In genomic region chr1:45802343-45803298, GRCh38 we compare ENCODE assay signal across 8 cellular contexts. TPM values are rescaled to one million over a fixed set of nuclear protein-coding genes. Genes with fewer than 3 reads are reported as not detected.
DNase-seq lines count a peak whose midpoint lies in the region; ATAC-seq lines count a peak whose summit lies in the region.

No MANE protein-coding gene starts in this region.

- H3K9me2 ChIP-seq in Karpas-422 (replicated peaks; ENCODE audit: insufficient read depth, low read length) = no peaks in the 10 kb centered on the region

- peaks cover 39% of the 10 kb centered on the region for H3K79me2 ChIP-seq in Karpas-422 (ENCODE audit: low read length)

- H3K4me3 ChIP-seq in GM08714 (ENCODE audit: low read length) (peak overlapping the region; percentile 54; the same call in 1 of the 2 replicates), Karpas-422 (ENCODE audit: low read length) (peak overlapping the region; percentile 67)

- no peaks in the 10 kb centered on the region for H3K9me3 ChIP-seq in Karpas-422 (ENCODE audit: low read length)

- peak overlapping the region; percentile 80 for H3K27ac Mint-ChIP-seq in dendritic cell treated with granulocyte-macrophage colony-stimulating factor and Interleukin-4, amounts not matched to agents 40 ng/mL and 50 ng/mL, for 4 days

- no peaks in the 10 kb centered on the region for H3K9me3 Mint-ChIP-seq in dendritic cell treated with granulocyte-macrophage colony-stimulating factor and Interleukin-4, amounts not matched to agents 40 ng/mL and 50 ng/mL, for 4 days

- H3K4me3 Mint-ChIP-seq in dendritic cell treated with granulocyte-macrophage colony-stimulating factor and Interleukin-4, amounts not matched to agents 40 ng/mL and 50 ng/mL, for 4 days = peak overlapping the region; percentile 79

- peaks cover 21% of the 10 kb centered on the region for H3K36me3 Mint-ChIP-seq in dendritic cell treated with granulocyte-macrophage colony-stimulating factor and Interleukin-4, amounts not matched to agents 40 ng/mL and 50 ng/mL, for 4 days (ENCODE audit: low read depth)

- no peaks in the 10 kb centered on the region for H4K20me1 ChIP-seq in Karpas-422 (ENCODE audit: insufficient read depth, low read depth, low read length)

- H2AFZ ChIP-seq in Karpas-422 (ENCODE audit: low read length) = peak overlapping the region; percentile 80

- peaks cover 1% of the 10 kb centered on the region for H3K27me3 Mint-ChIP-seq in dendritic cell treated with granulocyte-macrophage colony-stimulating factor and Interleukin-4, amounts not matched to agents 40 ng/mL and 50 ng/mL, for 4 days

- peaks cover 52% of the 10 kb centered on the region for H3K4me1 Mint-ChIP-seq in dendritic cell treated with granulocyte-macrophage colony-stimulating factor and Interleukin-4, amounts not matched to agents 40 ng/mL and 50 ng/mL, for 4 days (ENCODE audit: low read depth)

- DNase-seq in ACHN (peak; percentile 89), Karpas-422 (peak; percentile 75), SK-N-DZ (ENCODE audit: low spot score) (peak; percentile 43), kidney glomerular epithelial cell (lab: John Stamatoyannopoulos, UW) (peak; percentile 94), left lobe of liver (ENCODE audit: low spot score) (no peak)
- peak; percentile 6 for DNase-seq in stimulated activated CD4-positive, alpha-beta T cell treated with anti-CD3 and anti-CD28 coated beads, Interleukin-4, amount 100 ng/mL, for 24 hours

- peak overlapping the region; percentile 92 for H3K9ac ChIP-seq in Karpas-422 (ENCODE audit: low read length)

- no peaks in the 10 kb centered on the region for H3K27me3 ChIP-seq in Karpas-422 (ENCODE audit: low read length)

- peaks cover 30% of the 10 kb centered on the region for H3K4me1 ChIP-seq in Karpas-422 (ENCODE audit: low read length)

- intact Hi-C loops in dendritic cell treated with granulocyte-macrophage colony-stimulating factor and Interleukin-4, amounts not matched to agents 40 ng/mL and 50 ng/mL, for 4 days (cut with micrococcal nuclease) = loop anchor here (2.0 to 5.0 kb wide), 2 partner anchors 50 to 114 kb away; partner anchors contain the start of genes IPP and TMEM69

- H3K36me3 ChIP-seq in Karpas-422 (ENCODE audit: insufficient read depth, low read length) = peaks cover 18% of the 10 kb centered on the region; the same call in 1 of the 2 replicates

- H3K4me2 ChIP-seq in Karpas-422 (ENCODE audit: low read depth, low read length, poor library complexity, severe bottlenecking) = peak overlapping the region; percentile 82

- in situ Hi-C loops in ACHN (cut with HindIII; ENCODE audit: low pct_ligation_motif_present, low pct_unique_long_range_greater_than_20kb, low sequenced_read_pairs) = no loop called here

- ATAC-seq in left lobe of liver = no peak

- peak overlapping the region; percentile 86 for H3K27ac ChIP-seq in Karpas-422 (ENCODE audit: low read length)

RNA-seq across cellular contexts. Expression of gene MAST2, which starts 0.8 kb away (rescaled TPM):
- 49.5 and 52.8 TPM in 2 replicates for total RNA-seq in Karpas-422 (2014; rRNA removed; shearing (Covaris generic); ENCODE audit: low replicate concordance)
- 8.1 and 9.5 TPM in 2 replicates for polyA plus RNA-seq in SK-N-DZ (2014; cell fraction: cytosol; rRNA removed)
- 16.7 and 44.9 TPM in 2 replicates for polyA plus RNA-seq in SK-N-DZ (2014; cell fraction: nucleus; rRNA removed)
- 11.3 TPM for total RNA-seq in left lobe of liver

RNA-seq across cellular contexts. Expression of gene IPP, which starts 52.2 kb away (rescaled TPM):
- 5.3 and 8.2 TPM in 2 replicates for total RNA-seq in Karpas-422 (2014; rRNA removed; shearing (Covaris generic); ENCODE audit: low replicate concordance)
- 3.3 and 4.3 TPM in 2 replicates for polyA plus RNA-seq in SK-N-DZ (2014; cell fraction: cytosol; rRNA removed)
- polyA plus RNA-seq in SK-N-DZ (2014; cell fraction: nucleus; rRNA removed) = 1.4 and 1.7 TPM in 2 replicates
- total RNA-seq in left lobe of liver = 9.2 TPM
